16 cellular contexts compared by ENCODE assay signal in the genomic region with DNA sequence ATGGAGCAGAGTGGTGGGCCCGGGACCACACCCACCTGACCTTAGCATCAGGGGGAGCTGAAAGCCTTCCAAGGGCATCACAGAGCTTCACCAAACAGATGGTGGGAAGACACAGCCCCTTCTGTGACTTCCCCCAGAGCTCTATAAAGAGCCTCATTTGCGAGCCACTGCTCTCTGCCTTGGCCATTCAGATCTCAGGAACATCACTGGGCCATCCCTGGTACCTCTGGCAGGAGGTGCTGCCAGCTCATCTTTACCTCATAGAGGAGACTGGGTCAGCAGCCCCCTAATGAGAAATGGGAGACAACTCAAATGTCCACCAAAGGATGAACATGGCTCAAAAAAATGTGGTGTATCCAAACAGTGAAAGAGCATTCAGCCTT.
DNase-seq lines count a peak whose midpoint lies in the region; ATAC-seq and TF ChIP-seq lines count a peak whose summit lies in the region.
"Had no signal": no experiment of that assay in that cellular context is flagged by ENCODE, and none has a peak within 500 bp of the region (broad histone marks: within the 10 kb centered on the region; RNA-seq: fewer than 3 reads in every experiment).

No MANE protein-coding gene starts in this region.

- H3K4me3 ChIP-seq in Karpas-422 (ENCODE audit: low read length) (peak overlapping the region; percentile 55), right atrium auricular region (peak overlapping the region; percentile 4 to 9)

- no peak for TF ChIP-seq CTCF in right atrium auricular region (IDR thresholded peaks at IDR 0.05)

- no peaks in the 10 kb centered on the region for H4K20me1 ChIP-seq in Karpas-422 (ENCODE audit: insufficient read depth, low read depth, low read length)

- H3K4me1 ChIP-seq in Karpas-422 (ENCODE audit: low read length) = peaks cover 97% of the 10 kb centered on the region
- peaks cover 5 to 42% of the 10 kb centered on the region in 2 donors for H3K4me1 ChIP-seq in right atrium auricular region

- H3K27me3 Mint-ChIP-seq in activated CD8-positive, alpha-beta memory T cell treated with anti-CD3 and anti-CD28 coated beads, Interleukin-2, amount 10 ng/mL, durations not matched to agents 7 days and 5 days = peaks cover 17% of the 10 kb centered on the region
- H3K27me3 Mint-ChIP-seq in activated CD8-positive, alpha-beta T cell treated with anti-CD3 and anti-CD28 coated beads, Interleukin-2, amount 10 ng/mL, durations not matched to agents 7 days and 5 days (ENCODE audit: low read depth) = peaks cover 3% of the 10 kb centered on the region

- POLR2A ChIA-PET in activated CD8-positive, alpha-beta T cell treated with anti-CD3 and anti-CD28 coated beads, Interleukin-2, amount 10 ng/mL, durations not matched to agents 7 days and 5 days (lab: Charles Lee) = no interaction called here

- H3K9me3 ChIP-seq in Karpas-422 (ENCODE audit: low read length) (no peaks in the 10 kb centered on the region), right atrium auricular region (no peaks in the 10 kb centered on the region)

- H3K79me2 ChIP-seq in Karpas-422 (ENCODE audit: low read length) = peaks cover 18% of the 10 kb centered on the region

- H3K9me3 Mint-ChIP-seq in activated CD8-positive, alpha-beta memory T cell treated with anti-CD3 and anti-CD28 coated beads, Interleukin-2, amount 10 ng/mL, durations not matched to agents 7 days and 5 days (ENCODE audit: low read depth) = no peaks in the 10 kb centered on the region
- H3K9me3 Mint-ChIP-seq in activated CD8-positive, alpha-beta T cell treated with anti-CD3 and anti-CD28 coated beads, Interleukin-2, amount 10 ng/mL, durations not matched to agents 7 days and 5 days (ENCODE audit: insufficient read depth) = no peaks in the 10 kb centered on the region

- CTCF ChIA-PET in activated CD8-positive, alpha-beta memory T cell treated with anti-CD3 and anti-CD28 coated beads, Interleukin-2, amount 10 ng/mL, durations not matched to agents 7 days and 5 days (lab: Charles Lee) = interaction anchor here (0.8 to 2.4 kb wide), 5 partner anchors 10 to 221 kb away, joined by 3 to 10 read pairs (median 4); no protein-coding TSS in a partner anchor
- CTCF ChIA-PET in activated CD8-positive, alpha-beta T cell treated with anti-CD3 and anti-CD28 coated beads, Interleukin-2, amount 10 ng/mL, durations not matched to agents 7 days and 5 days (lab: Charles Lee) = interaction anchor here (0.9 to 3.2 kb wide), 5 partner anchors 8 to 222 kb away, joined by 3 to 13 read pairs (median 6); no protein-coding TSS in a partner anchor

- peak overlapping the region; percentile 97 for H3K27ac ChIP-seq in Karpas-422 (ENCODE audit: low read length)
- peak overlapping the region; percentile 88 to 97 for H3K27ac ChIP-seq in right atrium auricular region

- no peaks in the 10 kb centered on the region for H3K9me2 ChIP-seq in Karpas-422 (replicated peaks; ENCODE audit: insufficient read depth, low read length)

- ATAC-seq in activated CD8-positive, alpha-beta memory T cell treated with anti-CD3 and anti-CD28 coated beads, Interleukin-2, amount 10 ng/mL, durations not matched to agents 7 days and 5 days = no peak
- ATAC-seq in activated CD8-positive, alpha-beta T cell treated with anti-CD3 and anti-CD28 coated beads, Interleukin-2, amount 10 ng/mL, durations not matched to agents 7 days and 5 days = no peak
- ATAC-seq: Panc1 had no signal

- peaks cover 10% of the 10 kb centered on the region for H3K4me1 Mint-ChIP-seq in activated CD8-positive, alpha-beta memory T cell treated with anti-CD3 and anti-CD28 coated beads, Interleukin-2, amount 10 ng/mL, durations not matched to agents 7 days and 5 days
- peaks cover 21% of the 10 kb centered on the region for H3K4me1 Mint-ChIP-seq in activated CD8-positive, alpha-beta T cell treated with anti-CD3 and anti-CD28 coated beads, Interleukin-2, amount 10 ng/mL, durations not matched to agents 7 days and 5 days (ENCODE audit: low read depth)

- no peak overlapping the region for H3K27ac Mint-ChIP-seq in activated CD8-positive, alpha-beta memory T cell treated with anti-CD3 and anti-CD28 coated beads, Interleukin-2, amount 10 ng/mL, durations not matched to agents 7 days and 5 days
- H3K27ac Mint-ChIP-seq in activated CD8-positive, alpha-beta T cell treated with anti-CD3 and anti-CD28 coated beads, Interleukin-2, amount 10 ng/mL, durations not matched to agents 7 days and 5 days = no peak overlapping the region

- no peaks in the 10 kb centered on the region for H3K27me3 ChIP-seq in Karpas-422 (ENCODE audit: low read length)
- H3K27me3 ChIP-seq in right atrium auricular region = no peaks in the 10 kb centered on the region

- peak overlapping the region; percentile 75 for H3K9ac ChIP-seq in Karpas-422 (ENCODE audit: low read length)

- no peak overlapping the region for H2AFZ ChIP-seq in Karpas-422 (ENCODE audit: low read length)

- no peak overlapping the region for H3K4me3 Mint-ChIP-seq in activated CD8-positive, alpha-beta memory T cell treated with anti-CD3 and anti-CD28 coated beads, Interleukin-2, amount 10 ng/mL, durations not matched to agents 7 days and 5 days
- no peak overlapping the region for H3K4me3 Mint-ChIP-seq in activated CD8-positive, alpha-beta T cell treated with anti-CD3 and anti-CD28 coated beads, Interleukin-2, amount 10 ng/mL, durations not matched to agents 7 days and 5 days

- peak overlapping the region; percentile 75 for H3K4me2 ChIP-seq in Karpas-422 (ENCODE audit: low read depth, low read length, poor library complexity, severe bottlenecking)

- peak; percentile 33 for DNase-seq in activated CD8-positive, alpha-beta memory T cell treated with anti-CD3 and anti-CD28 coated beads, Interleukin-2, amount 50 U/mL, for 48 hours
- no peak for DNase-seq in activated CD8-positive, alpha-beta memory T cell treated with anti-CD3 and anti-CD28 coated beads, Interleukin-2, amount 10 ng/mL, durations not matched to agents 7 days and 5 days
- DNase-seq in Karpas-422 = peak; percentile 91
- DNase-seq in right atrium auricular region (ENCODE audit: low spot score) = no peak
- peak; percentile 15 for DNase-seq in stimulated activated CD8-positive, alpha-beta memory T cell treated with anti-CD3 and anti-CD28 coated beads, Interleukin-4, amount 100 ng/mL, for 48 hours
- no peak for DNase-seq in NOMO-1 treated with dmso at 0.1 percent for 144 hours (lab: John Stamatoyannopoulos, UW; ENCODE audit: unreplicated experiment)
- no peak for DNase-seq in RKO (ENCODE audit: low spot score)
- no peak for DNase-seq in activated CD8-positive, alpha-beta T cell treated with anti-CD3 and anti-CD28 coated beads, Interleukin-2, amount 10 ng/mL, durations not matched to agents 7 days and 5 days
- DNase-seq: GOT3, KBM-7, NCI-H1417 treated with DMSO at 0.1 percent for 48 hours, NCI-H2029 treated with DMSO at 0.1 percent for 48 hours, NCI-H2171 treated with DMSO at 0.1 percent for 48 hours, NCI-H446 treated with DMSO at 0.1 percent for 48 hours, NCI-H82 had no signal

- H3K36me3 ChIP-seq in Karpas-422 (ENCODE audit: insufficient read depth, low read length) (peaks cover 57% of the 10 kb centered on the region), right atrium auricular region (peaks cover 77% of the 10 kb centered on the region)

- no peaks in the 10 kb centered on the region for H3K36me3 Mint-ChIP-seq in activated CD8-positive, alpha-beta memory T cell treated with anti-CD3 and anti-CD28 coated beads, Interleukin-2, amount 10 ng/mL, durations not matched to agents 7 days and 5 days
- no peaks in the 10 kb centered on the region for H3K36me3 Mint-ChIP-seq in activated CD8-positive, alpha-beta T cell treated with anti-CD3 and anti-CD28 coated beads, Interleukin-2, amount 10 ng/mL, durations not matched to agents 7 days and 5 days (ENCODE audit: low read depth)

Comparison
In these comparisons a context has a peak if more than half of its experiments do, and no peak if none do; other contexts are left out.
1. DNase-seq: peak in activated CD8-positive, alpha-beta memory T cell treated with anti-CD3 and anti-CD28 coated beads, Interleukin-2, amount 50 U/mL, for 48 hours (single experiment), Karpas-422 (single experiment) and stimulated activated CD8-positive, alpha-beta memory T cell treated with anti-CD3 and anti-CD28 coated beads, Interleukin-4, amount 100 ng/mL, for 48 hours (single experiment); none in activated CD8-positive, alpha-beta memory T cell treated with anti-CD3 and anti-CD28 coated beads, Interleukin-2, amount 10 ng/mL, durations not matched to agents 7 days and 5 days (single experiment), right atrium auricular region (single experiment), NOMO-1 treated with dmso at 0.1 percent for 144 hours (single experiment), RKO (single experiment) and activated CD8-positive, alpha-beta T cell treated with anti-CD3 and anti-CD28 coated beads, Interleukin-2, amount 10 ng/mL, durations not matched to agents 7 days and 5 days (single experiment).